8 cellular contexts compared by ENCODE assay signal in genomic region chr15:77944002-77944867, GRCh38.
DNase-seq lines count a peak whose midpoint lies in the region; FAIRE-seq and TF ChIP-seq lines count a peak whose summit lies in the region.

No MANE protein-coding gene starts in this region.

- H3K9me3 Mint-ChIP-seq in progenitor cell of endocrine pancreas (ENCODE audit: low read depth) = no peaks in the 10 kb centered on the region

- TF ChIP-seq CTCF in HFF-Myc (IDR thresholded peaks at IDR 0.05; ENCODE audit: low read depth, low read length, missing control alignments) (no peak), astrocyte of the spinal cord (IDR thresholded peaks at IDR 0.05; ENCODE audit: low read depth, low read length) (no peak), progenitor cell of endocrine pancreas (IDR thresholded peaks at IDR 0.05; ENCODE audit: unreplicated experiment) (no peak)

- H3K4me3 ChIP-seq in HFF-Myc (replicated peaks; ENCODE audit: low read depth, low read length) (peak overlapping the region; percentile 32), astrocyte of the spinal cord (ENCODE audit: low read depth, low read length) (peak overlapping the region; percentile 24)

- no peak for FAIRE-seq in urothelium cell line (lab: Jason Lieb, UNC)

- H3K36me3 Mint-ChIP-seq in progenitor cell of endocrine pancreas (ENCODE audit: insufficient read depth) = no peaks in the 10 kb centered on the region

- no peaks in the 10 kb centered on the region for H3K27me3 Mint-ChIP-seq in progenitor cell of endocrine pancreas

- peak overlapping the region; percentile 85 for H3K4me3 Mint-ChIP-seq in progenitor cell of endocrine pancreas (ENCODE audit: low read depth)

- peak overlapping the region; percentile 94 for H3K27ac Mint-ChIP-seq in progenitor cell of endocrine pancreas

- peaks cover 10% of the 10 kb centered on the region for H3K4me1 Mint-ChIP-seq in progenitor cell of endocrine pancreas (ENCODE audit: low read depth)

- DNase-seq in DMS53 treated with DMSO at 0.1 percent for 48 hours (lab: John Stamatoyannopoulos, UW; ENCODE audit: unreplicated experiment) (peak; percentile 59), HFF-Myc (ENCODE audit: extremely low read depth, low read depth) (peak; percentile 47), RKO (ENCODE audit: low spot score) (peak; percentile 48), astrocyte of the spinal cord (ENCODE audit: low read depth, low spot score) (peak; percentile 66), hepatic stellate cell (ENCODE audit: low spot score) (peak; percentile 74), progenitor cell of endocrine pancreas (ENCODE audit: low spot score, unreplicated experiment) (peak; percentile 59), urothelium cell line (ENCODE audit: low spot score) (no peak), D341Med (ENCODE audit: low spot score) (no peak)

- in situ Hi-C loops in astrocyte of the spinal cord (cut with HindIII; ENCODE audit: low sequenced_read_pairs) = no loop called here

Comparison
In these comparisons a context has a peak if more than half of its experiments do, and no peak if none do; other contexts are left out.
1. DNase-seq: peak in DMS53 treated with DMSO at 0.1 percent for 48 hours (single experiment), HFF-Myc (single experiment), RKO (single experiment), astrocyte of the spinal cord (single experiment), hepatic stellate cell (single experiment) and progenitor cell of endocrine pancreas (single experiment); none in urothelium cell line (single experiment) and D341Med (single experiment).